In the genomic region with DNA sequence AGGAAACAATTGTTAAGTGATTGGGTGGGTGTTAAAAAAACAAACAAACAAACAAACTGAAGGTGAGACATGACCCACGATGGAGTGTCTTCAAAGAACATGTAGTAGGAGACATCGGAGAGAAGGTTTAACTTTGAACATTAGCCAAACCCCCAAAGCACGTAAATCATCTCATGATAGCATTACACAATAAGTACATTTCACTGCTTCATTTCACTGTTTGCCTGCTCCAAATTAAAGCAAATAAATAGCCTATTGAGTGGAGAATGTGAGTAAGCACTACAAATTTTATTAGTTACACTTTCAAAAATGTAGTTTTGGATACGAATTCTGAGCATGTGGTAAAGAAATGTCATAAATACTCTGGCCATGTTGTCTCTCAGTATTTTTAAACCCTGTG, we compare ENCODE assay signal across 24 cellular contexts.
"Had no signal": no experiment of that assay in that cellular context is flagged by ENCODE, and none has a peak within 500 bp of the region (broad histone marks: within the 10 kb centered on the region; RNA-seq: fewer than 3 reads in every experiment).

No MANE protein-coding gene starts in this region.

- DNase-seq: activated CD4-positive, alpha-beta memory T cell treated with anti-CD3 and anti-CD28 coated beads, Interleukin-2, amount 10 ng/mL, durations not matched to agents 7 days and 5 days; activated CD4-positive, alpha-beta T cell treated with anti-CD3 and anti-CD28 coated beads for 1 hour; activated CD4-positive, alpha-beta T cell treated with anti-CD3 and anti-CD28 coated beads, Interleukin-2, amount 10 ng/mL, durations not matched to agents 7 days and 5 days; activated naive CD8-positive, alpha-beta T cell treated with anti-CD3 and anti-CD28 coated beads, Interleukin-2, amount 50 U/mL, for 24 hours; activated T-cell treated with anti-CD3 and anti-CD28 coated beads, Interleukin-2, amount 50 U/mL, for 48 hours; left cardiac atrium; naive thymus-derived CD4-positive, alpha-beta T cell; ovary; right lobe of liver; stimulated activated CD4-positive, alpha-beta T cell treated with anti-CD3 and anti-CD28 coated beads, Interleukin-2, amount 100 ng/mL, for 48 hours; stimulated activated naive CD4-positive, alpha-beta T cell treated with Interleukin-2 at 50 U/mL for 16 hours had no signal

- H3K27me3 ChIP-seq: breast epithelium, esophagus muscularis mucosa, gastroesophageal sphincter, hepatocyte, ovary, right lobe of liver, tibial nerve had no signal

- H3K9me3 Mint-ChIP-seq: activated CD4-positive, alpha-beta memory T cell treated with anti-CD3 and anti-CD28 coated beads, Interleukin-2, amount 10 ng/mL, durations not matched to agents 7 days and 5 days; dendritic cell treated with granulocyte-macrophage colony-stimulating factor and Interleukin-4, amounts not matched to agents 40 ng/mL and 50 ng/mL, for 4 days had no signal

- H3K9me3 ChIP-seq: ovary, right lobe of liver had no signal

- H3K36me3 Mint-ChIP-seq: activated naive CD4-positive, alpha-beta T cell treated with anti-CD3 and anti-CD28 coated beads, Interleukin-2, amount 50 U/mL, for 24 hours; mesothelial cell of epicardium; naive thymus-derived CD4-positive, alpha-beta T cell had no signal

- H3K27ac ChIP-seq: breast epithelium, esophagus muscularis mucosa, gastroesophageal sphincter, hepatocyte, ovary, right lobe of liver, tibial nerve had no signal

- H3K4me1 ChIP-seq: breast epithelium, esophagus muscularis mucosa, gastroesophageal sphincter, right lobe of liver, tibial nerve had no signal

- H3K4me3 ChIP-seq: breast epithelium, esophagus muscularis mucosa, gastroesophageal sphincter, hepatocyte, ovary, right lobe of liver, tibial nerve had no signal

- H3K36me3 ChIP-seq: breast epithelium, esophagus muscularis mucosa, gastroesophageal sphincter, ovary, right lobe of liver had no signal

- H3K4me3 Mint-ChIP-seq: activated CD4-positive, alpha-beta memory T cell treated with anti-CD3 and anti-CD28 coated beads, Interleukin-2, amount 10 ng/mL, durations not matched to agents 7 days and 5 days; activated CD4-positive, alpha-beta T cell treated with anti-CD3 and anti-CD28 coated beads, Interleukin-2, amount 10 ng/mL, durations not matched to agents 7 days and 5 days; activated naive CD4-positive, alpha-beta T cell treated with anti-CD3 and anti-CD28 coated beads, Interleukin-2, amount 50 U/mL, for 24 hours; activated naive CD8-positive, alpha-beta T cell treated with anti-CD3 and anti-CD28 coated beads, Interleukin-2, amount 50 U/mL, for 24 hours; central memory CD8-positive, alpha-beta T cell; dendritic cell treated with granulocyte-macrophage colony-stimulating factor and Interleukin-4, amounts not matched to agents 40 ng/mL and 50 ng/mL, for 4 days; mesothelial cell of epicardium; naive thymus-derived CD4-positive, alpha-beta T cell; WTC11 had no signal

- H3K27me3 Mint-ChIP-seq: activated CD4-positive, alpha-beta memory T cell treated with anti-CD3 and anti-CD28 coated beads, Interleukin-2, amount 10 ng/mL, durations not matched to agents 7 days and 5 days; activated CD4-positive, alpha-beta T cell treated with anti-CD3 and anti-CD28 coated beads, Interleukin-2, amount 10 ng/mL, durations not matched to agents 7 days and 5 days; activated naive CD4-positive, alpha-beta T cell treated with anti-CD3 and anti-CD28 coated beads, Interleukin-2, amount 50 U/mL, for 24 hours; activated naive CD8-positive, alpha-beta T cell treated with anti-CD3 and anti-CD28 coated beads, Interleukin-2, amount 50 U/mL, for 24 hours; central memory CD8-positive, alpha-beta T cell; dendritic cell treated with granulocyte-macrophage colony-stimulating factor and Interleukin-4, amounts not matched to agents 40 ng/mL and 50 ng/mL, for 4 days; naive thymus-derived CD4-positive, alpha-beta T cell; progenitor cell of endocrine pancreas had no signal

- FAIRE-seq: keratinocyte had no signal

- H3K27ac Mint-ChIP-seq: activated CD4-positive, alpha-beta memory T cell treated with anti-CD3 and anti-CD28 coated beads, Interleukin-2, amount 10 ng/mL, durations not matched to agents 7 days and 5 days; activated CD4-positive, alpha-beta T cell treated with anti-CD3 and anti-CD28 coated beads, Interleukin-2, amount 10 ng/mL, durations not matched to agents 7 days and 5 days; activated naive CD4-positive, alpha-beta T cell treated with anti-CD3 and anti-CD28 coated beads, Interleukin-2, amount 50 U/mL, for 24 hours; activated naive CD8-positive, alpha-beta T cell treated with anti-CD3 and anti-CD28 coated beads, Interleukin-2, amount 50 U/mL, for 24 hours; activated T-helper 2 cell treated with anti-CD3 and anti-CD28 coated beads, Interferon-gamma antibody, Interleukin-2, Interleukin-4, amounts not matched to agents 10 μg/mL and 5 μg/mL and 100 μg/mL, durations not matched to agents 14 hours and 24 hours and 36 hours; dendritic cell treated with granulocyte-macrophage colony-stimulating factor and Interleukin-4, amounts not matched to agents 40 ng/mL and 50 ng/mL, for 4 days; mesothelial cell of epicardium; naive thymus-derived CD4-positive, alpha-beta T cell; progenitor cell of endocrine pancreas; WTC11 had no signal

- H3K4me1 Mint-ChIP-seq: activated CD4-positive, alpha-beta memory T cell treated with anti-CD3 and anti-CD28 coated beads, Interleukin-2, amount 10 ng/mL, durations not matched to agents 7 days and 5 days; activated CD4-positive, alpha-beta T cell treated with anti-CD3 and anti-CD28 coated beads, Interleukin-2, amount 10 ng/mL, durations not matched to agents 7 days and 5 days; activated naive CD4-positive, alpha-beta T cell treated with anti-CD3 and anti-CD28 coated beads, Interleukin-2, amount 50 U/mL, for 24 hours; activated naive CD8-positive, alpha-beta T cell treated with anti-CD3 and anti-CD28 coated beads, Interleukin-2, amount 50 U/mL, for 24 hours; central memory CD8-positive, alpha-beta T cell; mesothelial cell of epicardium; naive thymus-derived CD4-positive, alpha-beta T cell; WTC11 had no signal
